In genomic region chr10:1107004-1107403, GRCh38 we compare ENCODE assay signal across 2 cellular contexts.
TF ChIP-seq lines count a peak whose summit lies in the region.

No MANE protein-coding gene starts in this region.

TF ChIP-seq in GM23338, 12 proteins besides CTCF, POLR2A, EP300 and RAD21:
- TF ChIP-seq EZH2phosphoT487 (IDR thresholded peaks at IDR 0.05; ENCODE audit: unreplicated experiment) (no peak), STAT1 (IDR thresholded peaks at IDR 0.05; ENCODE audit: unreplicated experiment) (no peak), ZNF114 (CRISPR knock-in tag; IDR thresholded peaks at IDR 0.05) (no peak), CREB1 (CRISPR knock-in tag; IDR thresholded peaks at IDR 0.05; ENCODE audit: low read depth) (no peak), ETS1 (IDR thresholded peaks at IDR 0.05) (no peak), JUNB (IDR thresholded peaks at IDR 0.05; ENCODE audit: unreplicated experiment) (no peak), EZH2 (IDR thresholded peaks at IDR 0.05; ENCODE audit: low read depth, unreplicated experiment) (no peak), NANOG (IDR thresholded peaks at IDR 0.05; ENCODE audit: borderline replicate concordance) (no peak), REST (IDR thresholded peaks at IDR 0.05; ENCODE audit: unreplicated experiment) (no peak), ZNF462 (CRISPR knock-in tag; IDR thresholded peaks at IDR 0.05) (no peak), ZNF331 (CRISPR knock-in tag; IDR thresholded peaks at IDR 0.05; ENCODE audit: low read depth) (no peak), POLR2AphosphoS5 (IDR thresholded peaks at IDR 0.05; ENCODE audit: low read depth) (no peak)
TF ChIP-seq in GM23338: peak in this region for 0.

TF ChIP-seq in K562, 482 proteins besides CTCF, POLR2A, EP300 and RAD21:
- 0 out of 2 replicates have a peak, but pooled peaks have one; percentile 16 for TF ChIP-seq POLR2G (IDR thresholded peaks at IDR 0.05; ENCODE audit: low read depth, low read length)
- TF ChIP-seq EGR1 (conservative IDR thresholded peaks at IDR 0.05): no peak
TF ChIP-seq in K562: peak in this region for 1.
